8 cellular contexts compared by ENCODE assay signal in genomic region chr3:170908235-170909116, GRCh38. TPM values are rescaled to one million over a fixed set of nuclear protein-coding genes. Genes with fewer than 3 reads are reported as not detected.
DNase-seq lines count a peak whose midpoint lies in the region; ATAC-seq and TF ChIP-seq lines count a peak whose summit lies in the region.

Gene EIF5A2 (minus strand): TSS chr3:170908637. CDS start chr3:170907806, 831 bp downstream.

- peaks cover 6% of the 10 kb centered on the region for H3K9me3 Mint-ChIP-seq in activated naive CD8-positive, alpha-beta T cell treated with anti-CD3 and anti-CD28 coated beads, Interleukin-2, amount 50 U/mL, for 24 hours

- H3K9me3 ChIP-seq in upper lobe of right lung, result peaks cover 25% of the 10 kb centered on the region

- peaks cover 8% of the 10 kb centered on the region for H3K27me3 ChIP-seq in upper lobe of right lung

- ATAC-seq in HG02623 (IDR thresholded peaks at IDR 0.05; ENCODE audit: unreplicated experiment) (peak; percentile 79), left cardiac atrium (peak; percentile 99), upper lobe of right lung (peak; percentile 98)
- peak; percentile 95 for ATAC-seq in activated naive CD8-positive, alpha-beta T cell treated with anti-CD3 and anti-CD28 coated beads, Interleukin-2, amount 50 U/mL, for 24 hours

- peak within 1 kb of the TSS; percentile 87 for H3K27ac Mint-ChIP-seq in activated naive CD8-positive, alpha-beta T cell treated with anti-CD3 and anti-CD28 coated beads, Interleukin-2, amount 50 U/mL, for 24 hours

- peaks cover 2% of the 10 kb centered on the region for H3K27me3 Mint-ChIP-seq in activated naive CD8-positive, alpha-beta T cell treated with anti-CD3 and anti-CD28 coated beads, Interleukin-2, amount 50 U/mL, for 24 hours

- H3K36me3 Mint-ChIP-seq in activated naive CD8-positive, alpha-beta T cell treated with anti-CD3 and anti-CD28 coated beads, Interleukin-2, amount 50 U/mL, for 24 hours (ENCODE audit: low read depth), result peaks cover 9% of the 10 kb centered on the region

- intact Hi-C loops in left cardiac atrium (cut with DNase I), result no loop called here
- intact Hi-C loops in posterior vena cava (cut with DNase I), result no loop called here
- intact Hi-C loops in upper lobe of right lung (cut with DNase I), result no loop called here

- no peaks in the 10 kb centered on the region for H3K36me3 ChIP-seq in upper lobe of right lung

- peak within 1 kb of the TSS; percentile 92 for H3K4me3 Mint-ChIP-seq in activated naive CD8-positive, alpha-beta T cell treated with anti-CD3 and anti-CD28 coated beads, Interleukin-2, amount 50 U/mL, for 24 hours

- DNase-seq in NCI-H1092 (lab: John Stamatoyannopoulos, UW) (peak; percentile 91), SW 1271 (lab: John Stamatoyannopoulos, UW) (peak; percentile 82 to 88), left cardiac atrium (peak; percentile 98), posterior vena cava (ENCODE audit: low spot score) (peak; percentile 99), upper lobe of right lung (peak; percentile 95)
- DNase-seq in activated naive CD8-positive, alpha-beta T cell treated with anti-CD3 and anti-CD28 coated beads, Interleukin-2, amount 50 U/mL, for 24 hours, result peak; percentile 95

- no peak for TF ChIP-seq CTCF in upper lobe of right lung (IDR thresholded peaks at IDR 0.05)

- H3K4me1 Mint-ChIP-seq in activated naive CD8-positive, alpha-beta T cell treated with anti-CD3 and anti-CD28 coated beads, Interleukin-2, amount 50 U/mL, for 24 hours, result peaks cover 27% of the 10 kb centered on the region

- peak; percentile 30 for TF ChIP-seq POLR2A in GM10847 (IDR thresholded peaks at IDR 0.05; ENCODE audit: extremely low read depth, insufficient read length)

- H3K27ac ChIP-seq in upper lobe of right lung, result peak within 1 kb of the TSS; percentile 55

- H3K4me3 ChIP-seq in upper lobe of right lung, result peak within 1 kb of the TSS; percentile 74

- peaks cover 11% of the 10 kb centered on the region for H3K4me1 ChIP-seq in upper lobe of right lung

RNA-seq across cellular contexts. Expression of gene EIF5A2, which starts in this region (rescaled TPM):
- total RNA-seq in left cardiac atrium, result 10 to 100 TPM in 1 of 2 donors, 1 to 10 TPM in 1; 8.5 to 13.0 TPM
- 10 to 100 TPM; 18.1 to 21.1 TPM for total RNA-seq in posterior vena cava
- total RNA-seq in upper lobe of right lung, result 4.1 TPM

Comparison
In these comparisons a context has a peak if more than half of its experiments do, and no peak if none do; other contexts are left out.
1. Peak in every context shown above with its lines: DNase-seq, ATAC-seq, H3K4me3 ChIP-seq and H3K27ac ChIP-seq.